8 cellular contexts compared by ENCODE assay signal in genomic region chr17:60602385-60602742, GRCh38. TPM values are rescaled to one million over a fixed set of nuclear protein-coding genes. Genes with fewer than 3 reads are reported as not detected.
A peak's percentile ranks its signal among the peaks of the same experiment; 100 is the strongest.
DNase-seq lines count a peak whose midpoint lies in the region; ATAC-seq and TF ChIP-seq lines count a peak whose summit lies in the region.

No MANE protein-coding gene starts in this region.

- H3K27ac ChIP-seq in naive thymus-derived CD4-positive, alpha-beta T cell (ENCODE audit: low read depth, low read length): no peak overlapping the region

- DNase-seq in BJ (ENCODE audit: low read depth) (no peak), LHCN-M2 (ENCODE audit: low read depth) (peak; percentile 13), KG1 (lab: John Stamatoyannopoulos, UW) (no peak), NCI-H2081 (lab: John Stamatoyannopoulos, UW) (no peak)
- no peak for DNase-seq in naive thymus-derived CD4-positive, alpha-beta T cell
- no peak for DNase-seq in activated CD4-positive, CD25-positive, alpha-beta regulatory T cell treated with anti-CD3 and anti-CD28 coated beads, Interleukin-2, amount 50 U/mL, for 72 hours

- peak overlapping the region; percentile 94 for H3K4me3 Mint-ChIP-seq in dendritic cell treated with granulocyte-macrophage colony-stimulating factor and Interleukin-4, amounts not matched to agents 40 ng/mL and 50 ng/mL, for 4 days
- H3K4me3 Mint-ChIP-seq in naive thymus-derived CD4-positive, alpha-beta T cell: peak overlapping the region; percentile 68 to 99 (median 96)

- no peak overlapping the region for H3K27ac Mint-ChIP-seq in dendritic cell treated with granulocyte-macrophage colony-stimulating factor and Interleukin-4, amounts not matched to agents 40 ng/mL and 50 ng/mL, for 4 days
- H3K27ac Mint-ChIP-seq in naive thymus-derived CD4-positive, alpha-beta T cell: peak overlapping the region in 2 of 9 donors; percentile 91 to 94

- TF ChIP-seq CTCF in BJ (IDR thresholded peaks at IDR 0.05; ENCODE audit: insufficient read depth, low read depth, low read length): no peak

- POLR2A ChIA-PET in BJ (lab: Charles Lee): interaction anchor here (0.7 kb wide), 1 partner anchor 14 kb away, joined by 3 read pairs; no protein-coding TSS in a partner anchor
- POLR2A ChIA-PET in naive thymus-derived CD4-positive, alpha-beta T cell (lab: Charles Lee): no interaction called here

- CTCF ChIA-PET in BJ (lab: Yijun Ruan, JAX): interaction anchor here (0.6 to 2.1 kb wide), 6 partner anchors 9 to 132 kb away, joined by 3 to 12 read pairs (median 4); no protein-coding TSS in a partner anchor
- CTCF ChIA-PET in naive thymus-derived CD4-positive, alpha-beta T cell (lab: Charles Lee): interaction anchor here (0.6 kb wide), 1 partner anchor 268 kb away, joined by 3 read pairs; no protein-coding TSS in a partner anchor

- H3K36me3 ChIP-seq in BJ (ENCODE audit: control insufficient read depth, insufficient read depth, low read length): no peaks in the 10 kb centered on the region
- peaks cover 0 to 8% (median 0%) of the 10 kb centered on the region in 3 experiments for H3K36me3 ChIP-seq in naive thymus-derived CD4-positive, alpha-beta T cell (ENCODE audit: control insufficient read depth in 2 of 3, insufficient read depth in 3 of 3, low read length in 3 of 3)

- H3K9me3 ChIP-seq in naive thymus-derived CD4-positive, alpha-beta T cell (ENCODE audit: control insufficient read depth in 2 of 3, low read length in 3 of 3): no peaks in the 10 kb centered on the region

- intact Hi-C loops in dendritic cell treated with granulocyte-macrophage colony-stimulating factor and Interleukin-4, amounts not matched to agents 40 ng/mL and 50 ng/mL, for 4 days (cut with micrococcal nuclease): no loop called here
- intact Hi-C loops in naive thymus-derived CD4-positive, alpha-beta T cell (cut with micrococcal nuclease): loop anchor here (5.0 to 10.0 kb wide), 2 partner anchors 468 to 1495 kb away; partner anchors contain the start of gene TRIM37 (in 2 of the 2)

- ATAC-seq in naive thymus-derived CD4-positive, alpha-beta T cell: no peak
- no peak for ATAC-seq in HG03378 (IDR thresholded peaks at IDR 0.05; ENCODE audit: unreplicated experiment)

- H3K9me3 Mint-ChIP-seq in dendritic cell treated with granulocyte-macrophage colony-stimulating factor and Interleukin-4, amounts not matched to agents 40 ng/mL and 50 ng/mL, for 4 days: no peaks in the 10 kb centered on the region
- H3K9me3 Mint-ChIP-seq in naive thymus-derived CD4-positive, alpha-beta T cell: peaks cover 0 to 1% (median 0%) of the 10 kb centered on the region in 11 donors

- peak overlapping the region; percentile 68 for H3K4me3 ChIP-seq in BJ (ENCODE audit: low read depth, low read length)
- H3K4me3 ChIP-seq in naive thymus-derived CD4-positive, alpha-beta T cell (ENCODE audit: low read length): no peak overlapping the region

- peaks cover 0 to 13% of the 10 kb centered on the region in 2 donors for H3K4me1 ChIP-seq in naive thymus-derived CD4-positive, alpha-beta T cell (ENCODE audit: control insufficient read depth in 2 of 2, insufficient read depth in 2 of 2, low read length in 2 of 2)

- H3K4me1 Mint-ChIP-seq in dendritic cell treated with granulocyte-macrophage colony-stimulating factor and Interleukin-4, amounts not matched to agents 40 ng/mL and 50 ng/mL, for 4 days (ENCODE audit: low read depth): peaks cover 60% of the 10 kb centered on the region
- H3K4me1 Mint-ChIP-seq in naive thymus-derived CD4-positive, alpha-beta T cell: peaks cover 36 to 74% (median 58%) of the 10 kb centered on the region in 7 donors

- peaks cover 29% of the 10 kb centered on the region for H3K36me3 Mint-ChIP-seq in dendritic cell treated with granulocyte-macrophage colony-stimulating factor and Interleukin-4, amounts not matched to agents 40 ng/mL and 50 ng/mL, for 4 days (ENCODE audit: low read depth)
- peaks cover 0 to 3% (median 0%) of the 10 kb centered on the region in 5 donors for H3K36me3 Mint-ChIP-seq in naive thymus-derived CD4-positive, alpha-beta T cell

- no peaks in the 10 kb centered on the region for H3K27me3 ChIP-seq in BJ (ENCODE audit: control insufficient read depth, insufficient read depth, low read length)
- no peaks in the 10 kb centered on the region for H3K27me3 ChIP-seq in naive thymus-derived CD4-positive, alpha-beta T cell (ENCODE audit: control insufficient read depth in 2 of 2, insufficient read depth in 2 of 2, low read length in 2 of 2)

- peaks cover under 1% of the 10 kb centered on the region for H3K27me3 Mint-ChIP-seq in dendritic cell treated with granulocyte-macrophage colony-stimulating factor and Interleukin-4, amounts not matched to agents 40 ng/mL and 50 ng/mL, for 4 days
- H3K27me3 Mint-ChIP-seq in naive thymus-derived CD4-positive, alpha-beta T cell: no peaks in the 10 kb centered on the region

RNA-seq across cellular contexts. Expression of gene PPM1D, which starts 2.4 kb away (rescaled TPM):
- polyA plus RNA-seq in BJ (2011; rRNA removed): 4.2 and 7.4 TPM in 2 replicates
- 5.6 and 7.6 TPM in 2 replicates for polyA minus RNA-seq in BJ (2011; rRNA and poly(A)+ RNA removed)
- total RNA-seq in LHCN-M2 (2014; rRNA removed): 7.4 and 9.8 TPM in 2 replicates
- 3.5 TPM for polyA plus RNA-seq in LHCN-M2 (2012)
- total RNA-seq in naive thymus-derived CD4-positive, alpha-beta T cell: 10 to 100 TPM; 13.5 to 18.8 (median 17.7) TPM
- 10 to 100 TPM in 1 of 2 donors, 1 to 10 TPM in 1; 8.6 to 14.2 TPM for polyA plus RNA-seq in naive thymus-derived CD4-positive, alpha-beta T cell
